ENCODE assay signal across 18 cellular contexts in the genomic region with DNA sequence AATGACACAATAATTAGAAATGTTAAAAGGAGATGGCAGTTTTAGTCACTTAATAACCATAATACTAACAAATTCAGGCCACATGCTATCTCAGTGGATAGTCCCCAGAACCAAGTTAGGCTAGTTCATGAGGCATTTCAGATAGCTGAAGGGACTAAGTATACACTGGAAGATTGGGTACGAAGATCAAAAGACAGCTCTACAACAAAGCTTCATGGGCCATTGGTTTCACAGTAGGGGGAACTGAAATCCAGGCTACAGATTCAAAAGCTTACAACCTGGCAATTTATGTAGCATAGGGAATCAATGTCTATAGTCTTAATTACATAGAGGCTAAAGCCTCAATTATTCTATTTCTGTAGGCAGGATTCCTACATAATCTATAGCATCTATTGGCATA.
DNase-seq lines count a peak whose midpoint lies in the region; ATAC-seq and TF ChIP-seq lines count a peak whose summit lies in the region.
"Had no signal": no experiment of that assay in that cellular context is flagged by ENCODE, and none has a peak within 500 bp of the region (broad histone marks: within the 10 kb centered on the region; RNA-seq: fewer than 3 reads in every experiment).

No MANE protein-coding gene starts in this region.

- peak; percentile 9 for DNase-seq in GM06990 (ENCODE audit: extremely low read depth, insufficient read length)
- peak; percentile 10 for DNase-seq in NCI-H345 treated with DMSO at 0.1 percent for 48 hours (lab: John Stamatoyannopoulos, UW; ENCODE audit: unreplicated experiment)
- peak; percentile 24 for DNase-seq in esophagus muscularis mucosa (ENCODE audit: extremely low spot score)
- DNase-seq in stimulated activated naive B cell treated with anti-CD40 and anti-IgM and Interleukin-4, amounts not matched to agents 10 μg/mL and 1 μg/mL and 100 μg/mL, for 72 hours: no peak
- DNase-seq in activated T-helper 1 cell treated with anti-CD3 and anti-CD28 coated beads, Interleukin-12 subunit alpha, Interleukin-12 subunit beta, Interleukin-2, Interleukin-4 antibody, amounts not matched to agents 30 ng/mL and 10 ng/mL and 1 ng/mL, durations not matched to agents 14 hours and 24 hours and 36 hours (ENCODE audit: low spot score): no peak
- no peak for DNase-seq in effector memory CD4-positive, alpha-beta T cell
- no peak for DNase-seq in activated T-cell treated with anti-CD3 and anti-CD28 coated beads, Interleukin-2, amount 50 U/mL, for 48 hours
- DNase-seq in Right ventricle myocardium superior: no peak
- DNase-seq: CD4-positive, alpha-beta T cell; CD8-positive, alpha-beta memory T cell; DMS 273 treated with DMSO at 0.1 percent for 48 hours; DMS79; EL; GDM1; GM23248; H7; HCEC 1CT had no signal

- TF ChIP-seq CTCF in GM06990 (IDR thresholded peaks at IDR 0.05; ENCODE audit: insufficient read depth, low read length, poor library complexity, severe bottlenecking) (no peak), esophagus muscularis mucosa (IDR thresholded peaks at IDR 0.05) (no peak)

- peaks cover 4 to 5% of the 10 kb centered on the region in 2 donors for H3K9me3 Mint-ChIP-seq in stimulated activated naive B cell treated with anti-CD40 and anti-IgM and Interleukin-4, amounts not matched to agents 10 μg/mL and 1 μg/mL and 100 μg/mL, for 72 hours
- H3K9me3 Mint-ChIP-seq in activated T-helper 1 cell treated with anti-CD3 and anti-CD28 coated beads, Interleukin-12 subunit alpha, Interleukin-12 subunit beta, Interleukin-2, Interleukin-4 antibody, amounts not matched to agents 30 ng/mL and 10 ng/mL and 1 ng/mL, durations not matched to agents 14 hours and 24 hours and 36 hours: no peaks in the 10 kb centered on the region
- H3K9me3 Mint-ChIP-seq: CD4-positive, alpha-beta T cell had no signal

- H3K27ac ChIP-seq in esophagus muscularis mucosa (replicated peaks in 1 of 4): no peak overlapping the region
- no peak overlapping the region for H3K27ac ChIP-seq in effector memory CD4-positive, alpha-beta T cell (ENCODE audit: insufficient read depth, low read length, poor library complexity, severe bottlenecking)
- H3K27ac ChIP-seq: GM23248 had no signal

- H3K36me3 ChIP-seq in GM06990 (ENCODE audit: control insufficient read depth, insufficient read depth, low read length) (no peaks in the 10 kb centered on the region), esophagus muscularis mucosa (no peaks in the 10 kb centered on the region)
- no peaks in the 10 kb centered on the region for H3K36me3 ChIP-seq in effector memory CD4-positive, alpha-beta T cell (ENCODE audit: control insufficient read depth, insufficient read depth, low read length)

- peaks cover 5 to 12% of the 10 kb centered on the region in 2 donors for H3K4me1 Mint-ChIP-seq in stimulated activated naive B cell treated with anti-CD40 and anti-IgM and Interleukin-4, amounts not matched to agents 10 μg/mL and 1 μg/mL and 100 μg/mL, for 72 hours
- H3K4me1 Mint-ChIP-seq in activated T-helper 1 cell treated with anti-CD3 and anti-CD28 coated beads, Interleukin-12 subunit alpha, Interleukin-12 subunit beta, Interleukin-2, Interleukin-4 antibody, amounts not matched to agents 30 ng/mL and 10 ng/mL and 1 ng/mL, durations not matched to agents 14 hours and 24 hours and 36 hours (ENCODE audit: low read depth): no peaks in the 10 kb centered on the region
- H3K4me1 Mint-ChIP-seq: CD8-positive, alpha-beta memory T cell had no signal

- H3K4me3 ChIP-seq in GM06990 (replicated peaks; ENCODE audit: low read depth, low read length) (no peak overlapping the region), esophagus muscularis mucosa (no peak overlapping the region)
- no peak overlapping the region for H3K4me3 ChIP-seq in effector memory CD4-positive, alpha-beta T cell (ENCODE audit: insufficient read depth, low read depth, low read length, poor library complexity, severe bottlenecking)
- H3K4me3 ChIP-seq: GM23248 had no signal

- peaks cover 0 to under 1% of the 10 kb centered on the region in 2 donors for H3K36me3 Mint-ChIP-seq in stimulated activated naive B cell treated with anti-CD40 and anti-IgM and Interleukin-4, amounts not matched to agents 10 μg/mL and 1 μg/mL and 100 μg/mL, for 72 hours
- H3K36me3 Mint-ChIP-seq in activated T-helper 1 cell treated with anti-CD3 and anti-CD28 coated beads, Interleukin-12 subunit alpha, Interleukin-12 subunit beta, Interleukin-2, Interleukin-4 antibody, amounts not matched to agents 30 ng/mL and 10 ng/mL and 1 ng/mL, durations not matched to agents 14 hours and 24 hours and 36 hours (ENCODE audit: low read depth): no peaks in the 10 kb centered on the region
- H3K36me3 Mint-ChIP-seq: CD14-positive monocyte; CD8-positive, alpha-beta memory T cell had no signal

- intact Hi-C loops in esophagus muscularis mucosa (cut with DNase I) (no loop called here), Right ventricle myocardium superior (cut with DNase I) (no loop called here)
- intact Hi-C loops in activated T-helper 1 cell treated with anti-CD3 and anti-CD28 coated beads, Interleukin-12 subunit alpha, Interleukin-12 subunit beta, Interleukin-2, Interleukin-4 antibody, amounts not matched to agents 30 ng/mL and 10 ng/mL and 1 ng/mL, durations not matched to agents 14 hours and 24 hours and 36 hours (cut with micrococcal nuclease): no loop called here

- TF ChIP-seq EP300 in esophagus muscularis mucosa (IDR thresholded peaks at IDR 0.05): no peak

- H3K27me3 Mint-ChIP-seq in stimulated activated naive B cell treated with anti-CD40 and anti-IgM and Interleukin-4, amounts not matched to agents 10 μg/mL and 1 μg/mL and 100 μg/mL, for 72 hours: peaks cover 13 to 26% of the 10 kb centered on the region in 2 donors
- peaks cover 2% of the 10 kb centered on the region for H3K27me3 Mint-ChIP-seq in activated T-helper 1 cell treated with anti-CD3 and anti-CD28 coated beads, Interleukin-12 subunit alpha, Interleukin-12 subunit beta, Interleukin-2, Interleukin-4 antibody, amounts not matched to agents 30 ng/mL and 10 ng/mL and 1 ng/mL, durations not matched to agents 14 hours and 24 hours and 36 hours (ENCODE audit: insufficient read depth)

- H3K4me3 Mint-ChIP-seq in stimulated activated naive B cell treated with anti-CD40 and anti-IgM and Interleukin-4, amounts not matched to agents 10 μg/mL and 1 μg/mL and 100 μg/mL, for 72 hours: no peak overlapping the region
- H3K4me3 Mint-ChIP-seq in activated T-helper 1 cell treated with anti-CD3 and anti-CD28 coated beads, Interleukin-12 subunit alpha, Interleukin-12 subunit beta, Interleukin-2, Interleukin-4 antibody, amounts not matched to agents 30 ng/mL and 10 ng/mL and 1 ng/mL, durations not matched to agents 14 hours and 24 hours and 36 hours: no peak overlapping the region
- H3K4me3 Mint-ChIP-seq: CD14-positive monocyte; CD4-positive, alpha-beta T cell; CD8-positive, alpha-beta memory T cell had no signal

- peak; percentile 63 to 69 for ATAC-seq in stimulated activated naive B cell treated with anti-CD40 and anti-IgM and Interleukin-4, amounts not matched to agents 10 μg/mL and 1 μg/mL and 100 μg/mL, for 72 hours (replicated peaks)
- ATAC-seq in Right ventricle myocardium superior (ENCODE audit: poor library complexity): no peak

- peaks cover 0 to 4% (median under 1%) of the 10 kb centered on the region in 4 donors for H3K4me1 ChIP-seq in esophagus muscularis mucosa
- no peaks in the 10 kb centered on the region for H3K4me1 ChIP-seq in effector memory CD4-positive, alpha-beta T cell (ENCODE audit: control insufficient read depth, insufficient read depth, low read length, poor library complexity, severe bottlenecking)

- no peak for TF ChIP-seq POLR2A in esophagus muscularis mucosa (IDR thresholded peaks at IDR 0.05; ENCODE audit: low read depth)

- H3K27ac Mint-ChIP-seq in stimulated activated naive B cell treated with anti-CD40 and anti-IgM and Interleukin-4, amounts not matched to agents 10 μg/mL and 1 μg/mL and 100 μg/mL, for 72 hours: no peak overlapping the region
- H3K27ac Mint-ChIP-seq in activated T-helper 1 cell treated with anti-CD3 and anti-CD28 coated beads, Interleukin-12 subunit alpha, Interleukin-12 subunit beta, Interleukin-2, Interleukin-4 antibody, amounts not matched to agents 30 ng/mL and 10 ng/mL and 1 ng/mL, durations not matched to agents 14 hours and 24 hours and 36 hours: no peak overlapping the region
- H3K27ac Mint-ChIP-seq: CD14-positive monocyte; CD4-positive, alpha-beta T cell; CD8-positive, alpha-beta memory T cell had no signal

- WGBS in esophagus muscularis mucosa: 87% methylated on average over 1 of the region's 1 CpG

- no peaks in the 10 kb centered on the region for H3K9me3 ChIP-seq in esophagus muscularis mucosa
- H3K9me3 ChIP-seq in effector memory CD4-positive, alpha-beta T cell (ENCODE audit: control insufficient read depth, low read length): no peaks in the 10 kb centered on the region

- no peaks in the 10 kb centered on the region for H3K27me3 ChIP-seq in GM06990 (replicated peaks; ENCODE audit: control insufficient read depth, insufficient read depth, low read length)
- no peaks in the 10 kb centered on the region for H3K27me3 ChIP-seq in esophagus muscularis mucosa
- H3K27me3 ChIP-seq in effector memory CD4-positive, alpha-beta T cell (replicated peaks; ENCODE audit: control insufficient read depth, insufficient read depth, low read length, poor library complexity, severe bottlenecking): no peaks in the 10 kb centered on the region

Comparison
In these comparisons a context has a peak if more than half of its experiments do, and no peak if none do; other contexts are left out.
1. DNase-seq: peak in GM06990 (single experiment), NCI-H345 treated with DMSO at 0.1 percent for 48 hours (single experiment) and esophagus muscularis mucosa (single experiment); none in stimulated activated naive B cell treated with anti-CD40 and anti-IgM and Interleukin-4, amounts not matched to agents 10 μg/mL and 1 μg/mL and 100 μg/mL, for 72 hours (single experiment), activated T-helper 1 cell treated with anti-CD3 and anti-CD28 coated beads, Interleukin-12 subunit alpha, Interleukin-12 subunit beta, Interleukin-2, Interleukin-4 antibody, amounts not matched to agents 30 ng/mL and 10 ng/mL and 1 ng/mL, durations not matched to agents 14 hours and 24 hours and 36 hours (single experiment), effector memory CD4-positive, alpha-beta T cell (0 of 3), activated T-cell treated with anti-CD3 and anti-CD28 coated beads, Interleukin-2, amount 50 U/mL, for 48 hours (0 of 2) and Right ventricle myocardium superior (single experiment).